Comparison of ENCODE assay signal across 15 cellular contexts in genomic region chr10:71962915-71963314, GRCh38. TPM values are rescaled to one million over a fixed set of nuclear protein-coding genes. Genes with fewer than 3 reads are reported as not detected.
DNase-seq lines count a peak whose midpoint lies in the region; ATAC-seq, FAIRE-seq and TF ChIP-seq lines count a peak whose summit lies in the region.
"Had no signal": no experiment of that assay in that cellular context is flagged by ENCODE, and none has a peak within 500 bp of the region (broad histone marks: within the 10 kb centered on the region; RNA-seq: fewer than 3 reads in every experiment).

No MANE protein-coding gene starts in this region.

- peaks cover 17% of the 10 kb centered on the region for H4K20me1 ChIP-seq in astrocyte (ENCODE audit: insufficient read depth, low read length)

- no peaks in the 10 kb centered on the region for H3K36me3 Mint-ChIP-seq in activated CD8-positive, alpha-beta T cell treated with anti-CD3 and anti-CD28 coated beads for 36 hours (ENCODE audit: low read depth)
- H3K36me3 Mint-ChIP-seq in activated CD8-positive, alpha-beta T cell treated with anti-CD3 and anti-CD28 coated beads, Interleukin-2, amount 10 ng/mL, durations not matched to agents 7 days and 5 days (ENCODE audit: low read depth): no peaks in the 10 kb centered on the region
- H3K36me3 Mint-ChIP-seq in astrocyte (ENCODE audit: low read depth, unreplicated experiment) (peaks cover 2% of the 10 kb centered on the region), memory B cell (peaks cover 2% of the 10 kb centered on the region)
- H3K36me3 Mint-ChIP-seq: natural killer cell had no signal

- H3K79me2 ChIP-seq in astrocyte (ENCODE audit: insufficient read depth, low read length): peaks cover 31% of the 10 kb centered on the region

- no peak for TF ChIP-seq CTCF in activated CD8-positive, alpha-beta T cell treated with anti-CD3 and anti-CD28 coated beads for 36 hours (IDR thresholded peaks at IDR 0.05)
- no peak for TF ChIP-seq CTCF in astrocyte (IDR thresholded peaks at IDR 0.05; ENCODE audit: insufficient read depth, low read depth, low read length)

- intact Hi-C loops in activated CD8-positive, alpha-beta T cell treated with anti-CD3 and anti-CD28 coated beads for 36 hours (cut with micrococcal nuclease): no loop called here

- POLR2A ChIA-PET in activated CD8-positive, alpha-beta T cell treated with anti-CD3 and anti-CD28 coated beads for 36 hours (lab: Charles Lee): no interaction called here
- POLR2A ChIA-PET in activated CD8-positive, alpha-beta T cell treated with anti-CD3 and anti-CD28 coated beads, Interleukin-2, amount 10 ng/mL, durations not matched to agents 7 days and 5 days (lab: Charles Lee): no interaction called here

- H3K9me3 Mint-ChIP-seq in activated CD8-positive, alpha-beta T cell treated with anti-CD3 and anti-CD28 coated beads for 36 hours: no peaks in the 10 kb centered on the region
- H3K9me3 Mint-ChIP-seq in activated CD8-positive, alpha-beta T cell treated with anti-CD3 and anti-CD28 coated beads, Interleukin-2, amount 10 ng/mL, durations not matched to agents 7 days and 5 days (ENCODE audit: insufficient read depth): no peaks in the 10 kb centered on the region
- H3K9me3 Mint-ChIP-seq in astrocyte (ENCODE audit: unreplicated experiment) (peaks cover 2% of the 10 kb centered on the region), memory B cell (peaks cover 3% of the 10 kb centered on the region)
- H3K9me3 Mint-ChIP-seq: natural killer cell had no signal

- ATAC-seq in activated CD8-positive, alpha-beta T cell treated with anti-CD3 and anti-CD28 coated beads for 36 hours: no peak
- no peak for ATAC-seq in activated CD8-positive, alpha-beta T cell treated with anti-CD3 and anti-CD28 coated beads, Interleukin-2, amount 10 ng/mL, durations not matched to agents 7 days and 5 days
- no peak for ATAC-seq in memory B cell (ENCODE audit: low read depth)
- ATAC-seq: natural killer cell had no signal

- H3K27ac Mint-ChIP-seq in activated CD8-positive, alpha-beta T cell treated with anti-CD3 and anti-CD28 coated beads for 36 hours: no peak overlapping the region
- no peak overlapping the region for H3K27ac Mint-ChIP-seq in activated CD8-positive, alpha-beta T cell treated with anti-CD3 and anti-CD28 coated beads, Interleukin-2, amount 10 ng/mL, durations not matched to agents 7 days and 5 days
- H3K27ac Mint-ChIP-seq in astrocyte (ENCODE audit: unreplicated experiment) (no peak overlapping the region), memory B cell (no peak overlapping the region)
- H3K27ac Mint-ChIP-seq: natural killer cell had no signal

- H3K4me2 ChIP-seq in astrocyte (ENCODE audit: low read length): peak overlapping the region; percentile 100

- no peaks in the 10 kb centered on the region for H3K36me3 ChIP-seq in astrocyte (ENCODE audit: insufficient read depth, low read length)
- H3K36me3 ChIP-seq: upper lobe of right lung had no signal

- H3K27me3 ChIP-seq in astrocyte (ENCODE audit: insufficient read depth, low read length): no peaks in the 10 kb centered on the region
- H3K27me3 ChIP-seq: upper lobe of right lung had no signal

- H3K4me3 ChIP-seq in astrocyte (ENCODE audit: insufficient read depth, low read depth, low read length): no peak overlapping the region

- peaks cover 44% of the 10 kb centered on the region for H3K27me3 Mint-ChIP-seq in activated CD8-positive, alpha-beta T cell treated with anti-CD3 and anti-CD28 coated beads for 36 hours
- H3K27me3 Mint-ChIP-seq in activated CD8-positive, alpha-beta T cell treated with anti-CD3 and anti-CD28 coated beads, Interleukin-2, amount 10 ng/mL, durations not matched to agents 7 days and 5 days (ENCODE audit: low read depth): peaks cover 59% of the 10 kb centered on the region
- no peaks in the 10 kb centered on the region for H3K27me3 Mint-ChIP-seq in astrocyte (ENCODE audit: low read depth, unreplicated experiment)
- H3K27me3 Mint-ChIP-seq in memory B cell: peaks cover 32% of the 10 kb centered on the region

- peak overlapping the region; percentile 27 for H3K4me3 Mint-ChIP-seq in activated CD8-positive, alpha-beta T cell treated with anti-CD3 and anti-CD28 coated beads for 36 hours
- H3K4me3 Mint-ChIP-seq in activated CD8-positive, alpha-beta T cell treated with anti-CD3 and anti-CD28 coated beads, Interleukin-2, amount 10 ng/mL, durations not matched to agents 7 days and 5 days: no peak overlapping the region
- H3K4me3 Mint-ChIP-seq in astrocyte (ENCODE audit: unreplicated experiment) (peak overlapping the region; percentile 78), memory B cell (peak overlapping the region; percentile 44)
- H3K4me3 Mint-ChIP-seq: natural killer cell had no signal

- no peak overlapping the region for H2AFZ ChIP-seq in astrocyte (ENCODE audit: low read depth, low read length)

- no peak for FAIRE-seq in astrocyte (lab: Jason Lieb, UNC)
- FAIRE-seq: RCC 7860 had no signal

- H3K9me3 ChIP-seq in astrocyte (ENCODE audit: insufficient read depth, low read depth, low read length): no peaks in the 10 kb centered on the region
- H3K9me3 ChIP-seq: upper lobe of right lung had no signal

- CTCF ChIA-PET in activated CD8-positive, alpha-beta T cell treated with anti-CD3 and anti-CD28 coated beads for 36 hours (lab: Charles Lee): interaction anchor here (1.6 to 2.6 kb wide), 2 partner anchors 66 to 86 kb away, joined by 4 to 14 read pairs; no protein-coding TSS in a partner anchor
- CTCF ChIA-PET in activated CD8-positive, alpha-beta T cell treated with anti-CD3 and anti-CD28 coated beads, Interleukin-2, amount 10 ng/mL, durations not matched to agents 7 days and 5 days (lab: Charles Lee): no interaction called here

- no peak overlapping the region for H3K9ac ChIP-seq in astrocyte (ENCODE audit: low read length)

- H3K4me1 Mint-ChIP-seq in activated CD8-positive, alpha-beta T cell treated with anti-CD3 and anti-CD28 coated beads for 36 hours (ENCODE audit: low read depth): peaks cover 19% of the 10 kb centered on the region
- peaks cover 8% of the 10 kb centered on the region for H3K4me1 Mint-ChIP-seq in activated CD8-positive, alpha-beta T cell treated with anti-CD3 and anti-CD28 coated beads, Interleukin-2, amount 10 ng/mL, durations not matched to agents 7 days and 5 days (ENCODE audit: low read depth)
- H3K4me1 Mint-ChIP-seq in astrocyte (ENCODE audit: low read depth, unreplicated experiment) (peaks cover 18% of the 10 kb centered on the region), memory B cell (peaks cover 4% of the 10 kb centered on the region)
- H3K4me1 Mint-ChIP-seq: natural killer cell had no signal

- peaks cover 38% of the 10 kb centered on the region for H3K4me1 ChIP-seq in astrocyte (ENCODE audit: insufficient read depth, low read length)

- DNase-seq in activated CD8-positive, alpha-beta T cell treated with anti-CD3 and anti-CD28 coated beads for 36 hours: no peak
- DNase-seq in activated CD8-positive, alpha-beta T cell treated with anti-CD3 and anti-CD28 coated beads, Interleukin-2, amount 10 ng/mL, durations not matched to agents 7 days and 5 days: no peak
- DNase-seq in astrocyte (ENCODE audit: low read depth) (no peak), memory B cell (ENCODE audit: low spot score in 2 of 2) (no peak), substantia nigra (lab: John Stamatoyannopoulos, UW) (no peak), SKM-1 treated with dmso at 0.1 percent for 144 hours (lab: John Stamatoyannopoulos, UW; ENCODE audit: unreplicated experiment) (no peak), HPDE6-E6E7 (ENCODE audit: extremely low spot score) (no peak), NCI-H1436 (lab: John Stamatoyannopoulos, UW) (no peak)
- DNase-seq: DMS79 treated with DMSO at 0.1 percent for 48 hours; IMR-90; natural killer cell; NCI-H2081 treated with DMSO at 0.1 percent for 48 hours; stimulated activated CD4-positive, alpha-beta T cell treated with anti-CD3 and anti-CD28 coated beads, Interleukin-4, amount 100 ng/mL, for 1 hour; upper lobe of right lung had no signal

- no peak overlapping the region for H3K27ac ChIP-seq in astrocyte (ENCODE audit: low read depth, low read length)
- peak overlapping the region; percentile 97 for H3K27ac ChIP-seq in substantia nigra (ENCODE audit: low read depth, low read length, poor library complexity, severe bottlenecking)

RNA-seq across cellular contexts. Expression of gene CHST3, which starts 1.3 kb away (rescaled TPM):
- total RNA-seq in activated CD8-positive, alpha-beta T cell treated with anti-CD3 and anti-CD28 coated beads for 36 hours: under 1 TPM; 0.20 to 0.36 TPM
- not detected for total RNA-seq in activated CD8-positive, alpha-beta T cell treated with anti-CD3 and anti-CD28 coated beads, Interleukin-2, amount 10 ng/mL, durations not matched to agents 7 days and 5 days
- 42.9 and 43.5 TPM in 2 replicates for total RNA-seq in astrocyte
- total RNA-seq: natural killer cell had no signal

Comparison
In these comparisons a context has a peak if more than half of its experiments do, and no peak if none do; other contexts are left out.
1. RNA of gene CHST3, which starts 1.3 kb away (total RNA-seq): 42.9 to 43.5 TPM in astrocyte; 0.20 to 0.36 TPM in activated CD8-positive, alpha-beta T cell treated with anti-CD3 and anti-CD28 coated beads for 36 hours and not detected in activated CD8-positive, alpha-beta T cell treated with anti-CD3 and anti-CD28 coated beads, Interleukin-2, amount 10 ng/mL, durations not matched to agents 7 days and 5 days; every median in the first group is over 10 times any median in the second.